Comparison of ENCODE assay signal across 26 cellular contexts in genomic region chr11:1751521-1751921, GRCh38. TPM values are rescaled to one million over a fixed set of nuclear protein-coding genes. Genes with fewer than 3 reads are reported as not detected.
DNase-seq lines count a peak whose midpoint lies in the region; ATAC-seq and TF ChIP-seq lines count a peak whose summit lies in the region.
"Had no signal": no experiment of that assay in that cellular context is flagged by ENCODE, and none has a peak within 500 bp of the region (broad histone marks: within the 10 kb centered on the region; RNA-seq: fewer than 3 reads in every experiment).

No MANE protein-coding gene starts in this region.

- H4K20me1 ChIP-seq in GM23248 (ENCODE audit: insufficient read depth) = no peaks in the 10 kb centered on the region
- H4K20me1 ChIP-seq in GM23338 (replicated peaks; ENCODE audit: insufficient read depth) = no peaks in the 10 kb centered on the region

- no peaks in the 10 kb centered on the region for H3K9me2 ChIP-seq in GM23248 (ENCODE audit: insufficient read depth)
- no peaks in the 10 kb centered on the region for H3K9me2 ChIP-seq in GM23338 (ENCODE audit: insufficient read depth)

- H3F3A ChIP-seq in GM23248 (ENCODE audit: insufficient read depth) (peaks cover 5% of the 10 kb centered on the region; the same call in 1 of the 2 replicates), GM23338 (replicated peaks; ENCODE audit: low read depth) (no peaks in the 10 kb centered on the region)

- in situ Hi-C loops in GM23248 (cut with MboI) = no loop called here

- no peak overlapping the region for H3K4me2 ChIP-seq in GM23248 (ENCODE audit: unreplicated experiment)
- H3K4me2 ChIP-seq in GM23338 = no peak overlapping the region
- H3K4me2 ChIP-seq: hepatocyte, KMS-11 had no signal

- H3K27ac ChIP-seq in GM23248 (no peak overlapping the region), dorsolateral prefrontal cortex (peak overlapping the region in 37 of 59 donors; percentile 7 to 93 (median 50)), skeletal muscle tissue (ENCODE audit: low read depth, low read length) (peak overlapping the region; percentile 84), GM23338 (ENCODE audit: low read depth) (no peak overlapping the region)
- H3K27ac ChIP-seq: hepatocyte, KMS-11, VCaP had no signal

- no peak overlapping the region for H3K4me3 ChIP-seq in GM23248
- no peak overlapping the region for H3K4me3 ChIP-seq in dorsolateral prefrontal cortex
- H3K4me3 ChIP-seq in skeletal muscle tissue (ENCODE audit: low read length in 3 of 3) = peak overlapping the region in 1 of 3 donors; percentile 15
- no peak overlapping the region for H3K4me3 ChIP-seq in GM23338
- H3K4me3 ChIP-seq: hepatocyte had no signal

- peak; percentile 6 for ATAC-seq in left colon
- ATAC-seq in GM23338 = no peak
- no peak for ATAC-seq in GM19395 (IDR thresholded peaks at IDR 0.05; ENCODE audit: unreplicated experiment)
- ATAC-seq: stimulated activated effector memory CD8-positive, alpha-beta T cell treated with anti-CD3 and anti-CD28 coated beads, Interleukin-12 subunit alpha, Interleukin-12 subunit beta, amount 100 ng/mL, for 72 hours had no signal

- H3K36me3 Mint-ChIP-seq in GM23338 (ENCODE audit: low read depth) = peaks cover 12% of the 10 kb centered on the region; the same call in 2 of the 3 replicates

- H3K9me3 ChIP-seq in GM23248 (ENCODE audit: low read depth) = no peaks in the 10 kb centered on the region
- H3K9me3 ChIP-seq in skeletal muscle tissue (ENCODE audit: control insufficient read depth in 3 of 3, low read length in 3 of 3) = no peaks in the 10 kb centered on the region

- no peak for TF ChIP-seq CTCF in dorsolateral prefrontal cortex (IDR thresholded peaks at IDR 0.05 in 54 of 56, conservative IDR thresholded peaks at IDR 0.05 in 2 of 56; ENCODE audit: low read depth in 1 of 56, partially characterized antibody in 56 of 56)
- no peak for TF ChIP-seq CTCF in GM23338 (conservative IDR thresholded peaks at IDR 0.05; ENCODE audit: low read depth in 2 of 2)

- WGBS in GM23248 (ENCODE audit: low coverage in 1 of 2, low lambda C conversion rate in 2 of 2, missing lambda C conversion rate in 2 of 2), 2 experiments = 76 to 91% methylated on average over 6 of the region's 6 CpGs

- no peak overlapping the region for H3K27ac Mint-ChIP-seq in GM23338
- H3K27ac Mint-ChIP-seq: endodermal cell; stimulated activated effector memory CD8-positive, alpha-beta T cell treated with anti-CD3 and anti-CD28 coated beads, Interleukin-12 subunit alpha, Interleukin-12 subunit beta, amount 100 ng/mL, for 72 hours; T-helper 17 cell had no signal

- H3K4me3 Mint-ChIP-seq in GM23338 = no peak overlapping the region
- H3K4me3 Mint-ChIP-seq: endodermal cell; neural crest cell; stimulated activated effector memory CD8-positive, alpha-beta T cell treated with anti-CD3 and anti-CD28 coated beads, Interleukin-12 subunit alpha, Interleukin-12 subunit beta, amount 100 ng/mL, for 72 hours; T-helper 17 cell had no signal

- H3K36me3 ChIP-seq in GM23248 (ENCODE audit: low read depth) (no peaks in the 10 kb centered on the region), skeletal muscle tissue (ENCODE audit: control insufficient read depth in 3 of 3, insufficient read depth in 3 of 3, low read length in 3 of 3) (peaks cover 31 to 36% (median 36%) of the 10 kb centered on the region in 3 donors), GM23338 (ENCODE audit: insufficient read depth) (no peaks in the 10 kb centered on the region)

- intact Hi-C loops in dorsolateral prefrontal cortex (cut with DNase I) (loop anchor here in 1 of 2 donors (10.0 kb wide), 1 partner anchor 187 kb away; no protein-coding TSS in a partner anchor), left colon (cut with DNase I, micrococcal nuclease) (no loop called here)

- H3K9me3 Mint-ChIP-seq in GM23338 = no peaks in the 10 kb centered on the region; the same call in 2 of the 3 replicates
- H3K9me3 Mint-ChIP-seq: endodermal cell; neural crest cell; stimulated activated effector memory CD8-positive, alpha-beta T cell treated with anti-CD3 and anti-CD28 coated beads, Interleukin-12 subunit alpha, Interleukin-12 subunit beta, amount 100 ng/mL, for 72 hours had no signal

- H3K9ac ChIP-seq in GM23248 (0 out of 2 replicates have a peak overlapping the region, but pooled peaks have one; percentile 74), skeletal muscle tissue (ENCODE audit: low read depth in 1 of 3, low read length in 3 of 3) (peak overlapping the region; percentile 50 to 79 (median 57))
- H3K9ac ChIP-seq: KMS-11 had no signal

- peaks cover 21% of the 10 kb centered on the region for H3K4me1 ChIP-seq in GM23248 (ENCODE audit: insufficient read depth)
- peaks cover 60 to 92% (median 88%) of the 10 kb centered on the region in 3 donors for H3K4me1 ChIP-seq in skeletal muscle tissue (ENCODE audit: control insufficient read depth in 3 of 3, insufficient read depth in 3 of 3, low read length in 3 of 3)
- no peaks in the 10 kb centered on the region; the same call in 1 of the 2 replicates for H3K4me1 ChIP-seq in GM23338 (ENCODE audit: insufficient read depth)

- H3K27me3 Mint-ChIP-seq in GM23338 (ENCODE audit: insufficient read depth, low read depth, poor library complexity) = peaks cover 38% of the 10 kb centered on the region

- H2AFZ ChIP-seq in GM23248 (no peak overlapping the region), GM23338 (no peak overlapping the region)
- H2AFZ ChIP-seq: hepatocyte had no signal

- H3K27me3 ChIP-seq in GM23248 (replicated peaks; ENCODE audit: insufficient read depth) = no peaks in the 10 kb centered on the region
- H3K27me3 ChIP-seq in dorsolateral prefrontal cortex = no peaks in the 10 kb centered on the region
- H3K27me3 ChIP-seq in skeletal muscle tissue (ENCODE audit: control insufficient read depth in 3 of 3, insufficient read depth in 3 of 3, low read length in 3 of 3) = peaks cover 0 to 5% (median 0%) of the 10 kb centered on the region in 3 donors
- peaks cover 36% of the 10 kb centered on the region for H3K27me3 ChIP-seq in GM23338 (ENCODE audit: insufficient read depth)

- DNase-seq in GM23248 = no peak
- peak in 4 of 10 donors; percentile 19 to 42 (median 33) for DNase-seq in dorsolateral prefrontal cortex
- DNase-seq in left colon = no peak
- no peak for DNase-seq in LoVo (ENCODE audit: low spot score)
- DNase-seq in GM23338 (ENCODE audit: low spot score) = no peak
- no peak for DNase-seq in activated CD8-positive, alpha-beta memory T cell treated with anti-CD3 and anti-CD28 coated beads for 24 hours
- DNase-seq: activated CD4-positive, alpha-beta T cell treated with anti-CD3 and anti-CD28 coated beads, Interleukin-2, amount 50 U/mL, for 1 hour; activated CD8-positive, alpha-beta memory T cell treated with anti-CD3 and anti-CD28 coated beads, Interleukin-2, amount 50 U/mL, for 48 hours; activated effector memory CD4-positive, alpha-beta T cell treated with anti-CD3 and anti-CD28 coated beads, Interleukin-2, amount 50 U/mL, for 16 hours; cerebellar nuclear complex; DND-41; endodermal cell; NCI-H1048; NCI-H2081 treated with DMSO at 0.1 percent for 48 hours; NCI-H524 treated with DMSO at 0.1 percent for 48 hours; SIG-M5; T-helper 17 cell had no signal

- H3K79me2 ChIP-seq in GM23248 (ENCODE audit: insufficient read depth) = no peaks in the 10 kb centered on the region
- no peaks in the 10 kb centered on the region for H3K79me2 ChIP-seq in GM23338 (replicated peaks; ENCODE audit: insufficient read depth)
- H3K79me2 ChIP-seq: hepatocyte had no signal

- peaks cover 16% of the 10 kb centered on the region; the same call in 2 of the 3 replicates for H3K4me1 Mint-ChIP-seq in GM23338

TF ChIP-seq in GM23338, 12 proteins besides CTCF, POLR2A, EP300 and RAD21 (continues in another document):
- TF ChIP-seq CREB1 (CRISPR knock-in tag; IDR thresholded peaks at IDR 0.05; ENCODE audit: low read depth) (no peak), EZH2 (IDR thresholded peaks at IDR 0.05; ENCODE audit: low read depth, unreplicated experiment) (no peak), ZNF114 (CRISPR knock-in tag; IDR thresholded peaks at IDR 0.05) (no peak)

RNA-seq across cellular contexts. Expression of gene IFITM10, which starts 1.1 kb away (rescaled TPM):
- total RNA-seq in GM23248 (2014; rRNA removed; shearing (Covaris generic)) = 1.6 and 67.4 TPM in 2 replicates
- 0.41 and 0.53 TPM in 2 replicates for polyA plus RNA-seq in GM23248 (2016; fragmentation: Nextera tagmentation; extraction: Ambion mirVana)
- 10 to 100 TPM in 74 of 120 experiments, 1 to 10 TPM in 46; 6.0 to 26.6 (median 11.4) TPM for total RNA-seq in dorsolateral prefrontal cortex
- 1 to 10 TPM in 1 of 2 donors, under 1 TPM in 1; 0.87 to 1.7 TPM for total RNA-seq in left colon
- total RNA-seq in skeletal muscle tissue = not detected
- not detected in 2 replicates for total RNA-seq in GM23338 (2014; rRNA removed; shearing (Covaris generic))
- polyA plus RNA-seq in GM23338 (2016; fragmentation: Nextera tagmentation; extraction: Ambion mirVana) = 0.06 TPM in 1 of 2 replicates, not detected in the other
- total RNA-seq: neural crest cell had no signal

RNA-seq across cellular contexts. Expression of gene CTSD, which starts 12.2 kb away (rescaled TPM):
- total RNA-seq in GM23248 (2014; rRNA removed; shearing (Covaris generic)) = 305 and 338 TPM in 2 replicates
- polyA plus RNA-seq in GM23248 (2016; fragmentation: Nextera tagmentation; extraction: Ambion mirVana) (321 and 327 TPM in 2 replicates), GM23338 (2016; fragmentation: Nextera tagmentation; extraction: Ambion mirVana) (67.1 and 73.6 TPM in 2 replicates)
- total RNA-seq in dorsolateral prefrontal cortex (100 to 1,000 TPM; 284 to 532 (median 387) TPM), left colon (1,000 to 10,000 TPM; 1,016 to 1,279 TPM), skeletal muscle tissue (44.9 TPM)
- 198 and 251 TPM in 2 replicates for total RNA-seq in GM23338 (2014; rRNA removed; shearing (Covaris generic))

RNA-seq across cellular contexts. Expression of gene KRTAP5-6, which starts 54.5 kb away (rescaled TPM):
- not detected in 2 replicates for total RNA-seq in GM23248 (2014; rRNA removed; shearing (Covaris generic))
- polyA plus RNA-seq in GM23248 (2016; fragmentation: Nextera tagmentation; extraction: Ambion mirVana) (not detected in 2 replicates), GM23338 (2016; fragmentation: Nextera tagmentation; extraction: Ambion mirVana) (not detected in 2 replicates)
- total RNA-seq in dorsolateral prefrontal cortex (1 to 10 TPM in 1 of 120 experiments, not detected in 119; 1.0 TPM), left colon (not detected), skeletal muscle tissue (not detected)
- total RNA-seq in GM23338 (2014; rRNA removed; shearing (Covaris generic)) = not detected in 2 replicates
- total RNA-seq: endodermal cell, hepatocyte, neural crest cell, T-helper 17 cell had no signal
- polyA plus RNA-seq: hepatocyte, keratinocyte, thymus had no signal

Comparison
In these comparisons a context has a peak if more than half of its experiments do, and no peak if none do; other contexts are left out.
1. H3K27ac ChIP-seq: peak in dorsolateral prefrontal cortex (37 of 59) and skeletal muscle tissue (single experiment); none in GM23248 (single experiment) and GM23338 (single experiment).